ENCODE assay signal across 31 cellular contexts in the genomic region with DNA sequence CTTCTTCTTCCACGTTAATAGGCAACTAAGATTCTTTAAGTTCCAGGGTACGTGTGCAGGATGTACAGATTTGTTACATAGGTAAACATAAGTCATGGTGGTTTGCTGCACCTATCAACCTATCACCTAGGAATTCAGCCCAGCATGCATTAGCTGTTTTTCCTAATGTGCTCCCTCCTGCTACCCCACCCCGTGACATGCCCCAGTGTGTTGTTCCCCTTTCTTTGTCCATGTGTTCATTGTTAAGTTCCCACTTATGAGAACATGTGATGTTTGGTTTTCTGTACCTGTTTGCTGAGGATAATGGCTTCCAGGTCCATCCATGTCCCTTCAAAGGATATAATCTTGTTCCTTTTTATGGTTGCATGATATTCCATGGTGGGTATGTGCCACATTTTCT. TPM values are rescaled to one million over a fixed set of nuclear protein-coding genes. Genes with fewer than 3 reads are reported as not detected.
"Had no signal": no experiment of that assay in that cellular context is flagged by ENCODE, and none has a peak within 500 bp of the region (broad histone marks: within the 10 kb centered on the region; RNA-seq: fewer than 3 reads in every experiment).

No MANE protein-coding gene starts in this region.

- H3K36me3 ChIP-seq: colonic mucosa had no signal

- H3K27ac Mint-ChIP-seq: activated CD4-positive, alpha-beta memory T cell treated with anti-CD3 and anti-CD28 coated beads for 36 hours; activated CD4-positive, alpha-beta T cell treated with anti-CD3 and anti-CD28 coated beads, Interleukin-2, amount 10 ng/mL, durations not matched to agents 24 days and 14 days; memory B cell; natural killer cell; neural progenitor cell; T-helper 17 cell had no signal

- H3K4me1 Mint-ChIP-seq: activated CD4-positive, alpha-beta T cell treated with anti-CD3 and anti-CD28 coated beads, Interleukin-2, amount 10 ng/mL, durations not matched to agents 24 days and 14 days; memory B cell; T-helper 17 cell had no signal

- H3K4me3 ChIP-seq: colonic mucosa, dorsolateral prefrontal cortex, neural progenitor cell, suprapubic skin, tibial artery had no signal

- H3K27ac ChIP-seq: colonic mucosa, dorsolateral prefrontal cortex, neural progenitor cell, parathyroid adenoma, suprapubic skin, tibial artery had no signal

- FAIRE-seq: keratinocyte had no signal

- H3K9me3 Mint-ChIP-seq: activated CD4-positive, alpha-beta memory T cell treated with anti-CD3 and anti-CD28 coated beads for 36 hours; activated CD4-positive, alpha-beta T cell treated with anti-CD3 and anti-CD28 coated beads, Interleukin-2, amount 10 ng/mL, durations not matched to agents 24 days and 14 days; memory B cell; natural killer cell; neural progenitor cell had no signal

- H3K9me3 ChIP-seq: colonic mucosa, suprapubic skin, tibial artery had no signal

- DNase-seq: activated CD4-positive, alpha-beta memory T cell treated with anti-CD3 and anti-CD28 coated beads for 36 hours; activated CD4-positive, alpha-beta T cell treated with anti-CD3 and anti-CD28 coated beads, Interleukin-2, amount 10 ng/mL, durations not matched to agents 24 days and 14 days; activated CD4-positive, CD25-positive, alpha-beta regulatory T cell treated with anti-CD3 and anti-CD28 coated beads, Interleukin-2, amount 50 U/mL, for 72 hours; activated CD8-positive, alpha-beta memory T cell treated with anti-CD3 and anti-CD28 coated beads, Interleukin-2, amount 50 U/mL, for 4 hours; activated gamma-delta T cell; activated naive CD4-positive, alpha-beta T cell treated with anti-CD3 and anti-CD28 coated beads, Interleukin-2, amount 50 U/mL, for 16 hours; activated T-cell treated with anti-CD3 and anti-CD28 coated beads, Interleukin-2, amount 50 U/mL, for 1 hour; anterior cingulate cortex; cerebellar nuclear complex; colonic mucosa; dorsolateral prefrontal cortex; effector memory CD4-positive, alpha-beta T cell; head of caudate nucleus; hippocampal formation; left colon; natural killer cell; occipital lobe; right cardiac atrium; stimulated activated CD4-positive, alpha-beta T cell treated with anti-CD3 and anti-CD28 coated beads, Interleukin-15, amount 100 ng/mL, for 24 hours; stimulated activated CD4-positive, alpha-beta T cell treated with anti-CD3 and anti-CD28 coated beads, Interleukin-2, amount 100 ng/mL, for 24 hours; stimulated activated naive CD4-positive, alpha-beta T cell; T-helper 17 cell; T1000 had no signal

- H3K4me3 Mint-ChIP-seq: activated CD4-positive, alpha-beta memory T cell treated with anti-CD3 and anti-CD28 coated beads for 36 hours; activated CD4-positive, alpha-beta T cell treated with anti-CD3 and anti-CD28 coated beads, Interleukin-2, amount 10 ng/mL, durations not matched to agents 24 days and 14 days; memory B cell; natural killer cell; neural progenitor cell; T-helper 17 cell had no signal

- H3K27me3 ChIP-seq: colonic mucosa, dorsolateral prefrontal cortex, neural progenitor cell, suprapubic skin, tibial artery had no signal

- H3K4me1 ChIP-seq: colonic mucosa, neural progenitor cell, parathyroid adenoma, suprapubic skin, tibial artery had no signal

- H3K27me3 Mint-ChIP-seq: activated CD4-positive, alpha-beta memory T cell treated with anti-CD3 and anti-CD28 coated beads for 36 hours; memory B cell had no signal

RNA-seq across cellular contexts. Expression of a gene that starts 24.6 kb away (rescaled TPM):
- total RNA-seq: activated CD4-positive, alpha-beta memory T cell treated with anti-CD3 and anti-CD28 coated beads for 36 hours; activated CD4-positive, alpha-beta T cell treated with anti-CD3 and anti-CD28 coated beads, Interleukin-2, amount 10 ng/mL, durations not matched to agents 24 days and 14 days; activated CD8-positive, alpha-beta memory T cell treated with anti-CD3 and anti-CD28 coated beads for 36 hours; natural killer cell; occipital lobe; T-helper 17 cell; urinary bladder had no signal
